In the genomic region with DNA sequence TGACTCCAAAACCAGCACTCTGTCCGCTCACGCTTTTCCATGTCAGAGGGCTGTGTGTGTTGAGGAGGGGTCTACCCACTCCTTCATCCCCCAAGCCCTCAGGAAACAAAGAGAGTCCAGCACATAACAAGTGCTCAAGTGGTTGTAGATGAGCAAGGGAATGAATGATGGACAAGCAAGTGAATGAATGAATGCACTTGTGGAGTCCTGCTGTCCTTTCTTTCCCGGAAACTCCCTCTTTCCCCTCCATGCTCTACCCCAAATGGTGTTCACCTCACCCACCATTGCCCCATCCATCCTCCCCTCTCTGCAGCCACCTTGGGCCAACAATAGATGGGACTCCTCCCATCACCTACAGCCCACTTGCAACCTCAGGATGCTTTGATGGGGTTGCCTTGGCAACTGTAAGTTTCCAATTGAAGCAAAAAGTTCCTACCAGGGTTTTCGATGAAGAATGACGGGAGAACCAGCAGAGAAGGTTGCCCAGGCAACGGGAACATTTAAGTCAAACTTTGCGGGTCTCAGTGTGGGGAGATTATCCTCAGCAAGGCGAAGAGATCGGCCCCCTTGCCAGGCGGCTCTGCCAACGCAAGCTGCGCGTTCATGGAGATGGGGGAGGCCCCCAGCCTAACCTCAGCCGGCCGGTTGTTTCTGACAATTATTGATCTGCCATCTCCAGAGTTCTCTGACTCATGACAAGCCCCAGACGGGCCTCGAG, we compare ENCODE assay signal across 17 cellular contexts. TPM values are rescaled to one million over a fixed set of nuclear protein-coding genes. Genes with fewer than 3 reads are reported as not detected.
DNase-seq lines count a peak whose midpoint lies in the region; ATAC-seq, FAIRE-seq and TF ChIP-seq lines count a peak whose summit lies in the region.
"Had no signal": no experiment of that assay in that cellular context is flagged by ENCODE, and none has a peak within 500 bp of the region (broad histone marks: within the 10 kb centered on the region; RNA-seq: fewer than 3 reads in every experiment).

No MANE protein-coding gene starts in this region.

- H3K27ac ChIP-seq in K562 (ENCODE audit: extremely low read depth, low read depth, low read length) (no peak overlapping the region), transverse colon (peak overlapping the region in 3 of 4 donors; percentile 88 to 89 (median 89))

- no peak for DNase-seq in activated naive CD4-positive, alpha-beta T cell treated with anti-CD3 and anti-CD28 coated beads, Interleukin-2, amount 50 U/mL, for 72 hours (ENCODE audit: low spot score in 2 of 2)
- DNase-seq in activated naive CD4-positive, alpha-beta T cell treated with Interleukin-2 at 50 U/mL for 16 hours, result no peak
- DNase-seq in K562 (ENCODE audit: extremely low read depth in 1 of 4, low spot score in 3 of 4), result no peak
- DNase-seq in nephron progenitor cell, result no peak
- DNase-seq in transverse colon, result no peak
- no peak for DNase-seq in left cardiac atrium
- DNase-seq: Caco-2; CD4-positive, CD25-positive, alpha-beta regulatory T cell; EL; GOT3; NCI-H1048; NCI-H1436 treated with DMSO at 0.1 percent for 48 hours; NCI-H2081 treated with DMSO at 0.1 percent for 48 hours; OCI-M1; SHP77 treated with DMSO at 0.1 percent for 48 hours had no signal

- no peaks in the 10 kb centered on the region for H3K9me3 Mint-ChIP-seq in activated naive CD4-positive, alpha-beta T cell treated with anti-CD3 and anti-CD28 coated beads, Interleukin-2, amount 50 U/mL, for 72 hours
- no peaks in the 10 kb centered on the region for H3K9me3 Mint-ChIP-seq in nephron progenitor cell
- H3K9me3 Mint-ChIP-seq: CD4-positive, CD25-positive, alpha-beta regulatory T cell had no signal

- H3K4me1 ChIP-seq in K562 (replicated peaks in 1 of 2; ENCODE audit: control insufficient read depth in 2 of 2, insufficient read depth in 2 of 2, low read length in 2 of 2) (peaks cover 7 to 21% of the 10 kb centered on the region in 2 experiments; a peak in 4 of 5 replicates), transverse colon (peaks cover 19 to 54% (median 30%) of the 10 kb centered on the region in 4 donors)

- no peaks in the 10 kb centered on the region for H3K27me3 ChIP-seq in K562 (ENCODE audit: control insufficient read depth in 2 of 2, insufficient read depth in 2 of 2, low read length in 2 of 2)
- no peaks in the 10 kb centered on the region for H3K27me3 ChIP-seq in transverse colon

- H2AFZ ChIP-seq in K562 (ENCODE audit: low read depth, low read length), result no peak overlapping the region

- H3K4me3 ChIP-seq in K562 (no peak overlapping the region), transverse colon (no peak overlapping the region)

- CTCF ChIA-PET in K562 (lab: Yijun Ruan, JAX; ENCODE audit: low intra/inter-chr PET ratio), result no interaction called here

- peaks cover 61% of the 10 kb centered on the region for H3K4me1 Mint-ChIP-seq in nephron progenitor cell

- TF ChIP-seq RAD21 in K562 (CRISPR knock-in tag; conservative IDR thresholded peaks at IDR 0.05 in 1 of 2, IDR thresholded peaks at IDR 0.05 in 1 of 2), result no peak

- no peak for TF ChIP-seq POLR2A in K562 (conservative IDR thresholded peaks at IDR 0.05)
- TF ChIP-seq POLR2A in transverse colon (IDR thresholded peaks at IDR 0.05), result no peak

- peaks cover 0 to 7% of the 10 kb centered on the region in 2 donors for H3K36me3 Mint-ChIP-seq in activated naive CD4-positive, alpha-beta T cell treated with anti-CD3 and anti-CD28 coated beads, Interleukin-2, amount 50 U/mL, for 72 hours
- H3K36me3 Mint-ChIP-seq in nephron progenitor cell (ENCODE audit: low read depth), result peaks cover 22% of the 10 kb centered on the region

- 67% methylated on average over 12 of the region's 17 CpGs for WGBS in K562 (ENCODE audit: insufficient coverage, low coverage, missing lambda C conversion rate)
- WGBS in transverse colon (ENCODE audit: low coverage in 1 of 2), 2 donors, result 86 to 100% methylated on average over 1 to 17 of the region's 17 CpGs

- BruUV-seq in K562 (replicated peaks; lab: Mats Ljungman, UMichigan), result no TSS peak

- no peaks in the 10 kb centered on the region for H3K79me2 ChIP-seq in K562 (ENCODE audit: control insufficient read depth, insufficient read depth, low read length)

- no peak overlapping the region for H3K9ac ChIP-seq in K562 (ENCODE audit: insufficient read depth in 1 of 2, low read depth in 2 of 2, low read length in 2 of 2)

- peaks cover 8% of the 10 kb centered on the region for H3K27me3 Mint-ChIP-seq in nephron progenitor cell (ENCODE audit: low read depth, poor library complexity)
- H3K27me3 Mint-ChIP-seq: CD4-positive, CD25-positive, alpha-beta regulatory T cell had no signal

- TF ChIP-seq EP300 in K562 (IDR thresholded peaks at IDR 0.05; ENCODE audit: low read length) (no peak), transverse colon (IDR thresholded peaks at IDR 0.05; ENCODE audit: low read depth) (no peak)

- H3K9me1 ChIP-seq in K562 (ENCODE audit: control insufficient read depth, insufficient read depth, low read length), result no peaks in the 10 kb centered on the region

- no peaks in the 10 kb centered on the region for H4K20me1 ChIP-seq in K562 (replicated peaks; ENCODE audit: control insufficient read depth, insufficient read depth, low read length)

- ATAC-seq in activated naive CD4-positive, alpha-beta T cell treated with anti-CD3 and anti-CD28 coated beads, Interleukin-2, amount 50 U/mL, for 72 hours, result no peak
- ATAC-seq in K562 (no peak), HG03095 (IDR thresholded peaks at IDR 0.05; ENCODE audit: unreplicated experiment) (no peak), HG03159 (IDR thresholded peaks at IDR 0.05; ENCODE audit: unreplicated experiment) (no peak), left cardiac atrium (no peak)

- intact Hi-C loops in K562 (cut with micrococcal nuclease), result no loop called here
- intact Hi-C loops in transverse colon (cut with DNase I; ENCODE audit: low total_unique reads), result no loop called here
- intact Hi-C loops in left cardiac atrium (cut with DNase I), result no loop called here

- peaks cover 12% of the 10 kb centered on the region; the same call in 1 of the 3 replicates for H3K36me3 ChIP-seq in K562 (ENCODE audit: control insufficient read depth, insufficient read depth, low read length)
- H3K36me3 ChIP-seq in transverse colon, result no peaks in the 10 kb centered on the region

- peak overlapping the region; percentile 6 to 81 for H3K27ac Mint-ChIP-seq in activated naive CD4-positive, alpha-beta T cell treated with anti-CD3 and anti-CD28 coated beads, Interleukin-2, amount 50 U/mL, for 72 hours
- peak overlapping the region; percentile 57 for H3K27ac Mint-ChIP-seq in nephron progenitor cell

- H3K9me3 ChIP-seq in K562 (replicated peaks; ENCODE audit: control insufficient read depth, insufficient read depth, low read depth, low read length), result no peaks in the 10 kb centered on the region
- no peaks in the 10 kb centered on the region for H3K9me3 ChIP-seq in transverse colon
- H3K9me3 ChIP-seq: Caco-2 had no signal

- H3K4me2 ChIP-seq in K562 (ENCODE audit: insufficient read depth, low read length), result no peak overlapping the region

- TF ChIP-seq CTCF in K562 (IDR thresholded peaks at IDR 0.05 in 2 of 3, conservative IDR thresholded peaks at IDR 0.05 in 1 of 3; ENCODE audit: insufficient read depth in 2 of 3, low read depth in 1 of 3, low read length in 3 of 3), result no peak
- no peak for TF ChIP-seq CTCF in nephron progenitor cell (IDR thresholded peaks at IDR 0.05)
- TF ChIP-seq CTCF in transverse colon (IDR thresholded peaks at IDR 0.05), result no peak

- no peak for FAIRE-seq in K562 (lab: Jason Lieb, UNC)

- in situ Hi-C loops in K562 (cut with MboI), result no loop called here
- in situ Hi-C loops in transverse colon (cut with MboI; ENCODE audit: low pct_ligation_motif_present in 1 of 4, low pct_unique_long_range_greater_than_20kb in 1 of 4, low sequenced_read_pairs in 3 of 4), result no loop called here

- H3K4me3 Mint-ChIP-seq in nephron progenitor cell, result no peak overlapping the region
- H3K4me3 Mint-ChIP-seq: CD4-positive, CD25-positive, alpha-beta regulatory T cell had no signal

- POLR2A ChIA-PET in K562 (lab: Yijun Ruan, JAX), result no interaction called here

TF ChIP-seq in K562, 482 proteins besides CTCF, POLR2A, EP300 and RAD21 (continues in another document):
- peak; percentile 74 for TF ChIP-seq RFX1 (IDR thresholded peaks at IDR 0.05)
- TF ChIP-seq ZNF24 (IDR thresholded peaks at IDR 0.05), result peak; percentile 87
- TF ChIP-seq, protein P1, sequence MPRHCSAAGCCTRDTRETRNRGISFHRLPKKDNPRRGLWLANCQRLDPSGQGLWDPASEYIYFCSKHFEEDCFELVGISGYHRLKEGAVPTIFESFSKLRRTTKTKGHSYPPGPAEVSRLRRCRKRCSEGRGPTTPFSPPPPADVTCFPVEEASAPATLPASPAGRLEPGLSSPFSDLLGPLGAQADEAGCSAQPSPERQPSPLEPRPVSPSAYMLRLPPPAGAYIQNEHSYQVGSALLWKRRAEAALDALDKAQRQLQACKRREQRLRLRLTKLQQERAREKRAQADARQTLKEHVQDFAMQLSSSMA (CRISPR knock-in tag; IDR thresholded peaks at IDR 0.05), result no peak

RNA-seq across cellular contexts. Expression of gene MCM5, which starts 51.0 kb away (rescaled TPM):
- total RNA-seq in activated naive CD4-positive, alpha-beta T cell treated with anti-CD3 and anti-CD28 coated beads, Interleukin-2, amount 50 U/mL, for 72 hours, result 100 to 1,000 TPM; 157 to 310 TPM
- total RNA-seq in K562 (2011; cell fraction: chromatin; rRNA removed; ENCODE audit: low replicate concordance), result 102 and 198 TPM in 2 replicates
- total RNA-seq in K562 (2011; cell fraction: nucleolus; rRNA removed), result 132 and 145 TPM in 2 replicates
- total RNA-seq in K562 (2011; cell fraction: nucleoplasm; rRNA removed), result 131 and 138 TPM in 2 replicates
- total RNA-seq in K562 (2014; rRNA removed) (102 and 119 TPM in 2 replicates), K562 (2014; rRNA removed; fragmentation: Illumina TruSeq; extraction: Trizol) (35.3 and 53.6 TPM in 2 replicates), K562 (2015; rRNA removed; fragmentation: Illumina TruSeq; extraction: Trizol) (64.2 and 66.9 TPM in 2 replicates), K562 (2021) (173 and 180 TPM in 2 replicates), transverse colon (10 to 100 TPM; 11.6 to 26.6 (median 13.3) TPM), left cardiac atrium (10 to 100 TPM; 11.0 to 21.9 TPM)
- polyA plus RNA-seq in K562 (2011; rRNA removed) (66.1 and 116 TPM in 2 replicates), K562 (2014; fragmentation: Illumina TruSeq; extraction: Trizol) (65.1 and 91.4 TPM in 2 replicates), K562 (2014; fragmentation: Nextera tagmentation; extraction: Ambion mirVana) (10 to 100 TPM in 1 of 2 experiments, 1 to 10 TPM in 1; 5.6 to 11.8 TPM), K562 (2014; rRNA removed) (72.4 and 73.5 TPM in 2 replicates)
- 55.6 and 87.5 TPM in 2 replicates for polyA plus RNA-seq in K562 (2011; cell fraction: cytosol; rRNA removed)
- polyA plus RNA-seq in K562 (2011; cell fraction: nucleus; rRNA removed), result 193 and 217 TPM in 2 replicates
- polyA plus RNA-seq in K562 (2012), result 118 and 169 TPM in 2 replicates
- polyA minus RNA-seq in K562 (2011; rRNA and poly(A)+ RNA removed), result 76.7 and 97.6 TPM in 2 replicates
- 111 and 112 TPM in 2 replicates for polyA minus RNA-seq in K562 (2011; cell fraction: cytosol; rRNA and poly(A)+ RNA removed)
- 71.9 and 112 TPM in 2 replicates for polyA minus RNA-seq in K562 (2011; cell fraction: nucleus; rRNA and poly(A)+ RNA removed)
